Comparison of ENCODE assay signal across 8 cellular contexts in the genomic region with DNA sequence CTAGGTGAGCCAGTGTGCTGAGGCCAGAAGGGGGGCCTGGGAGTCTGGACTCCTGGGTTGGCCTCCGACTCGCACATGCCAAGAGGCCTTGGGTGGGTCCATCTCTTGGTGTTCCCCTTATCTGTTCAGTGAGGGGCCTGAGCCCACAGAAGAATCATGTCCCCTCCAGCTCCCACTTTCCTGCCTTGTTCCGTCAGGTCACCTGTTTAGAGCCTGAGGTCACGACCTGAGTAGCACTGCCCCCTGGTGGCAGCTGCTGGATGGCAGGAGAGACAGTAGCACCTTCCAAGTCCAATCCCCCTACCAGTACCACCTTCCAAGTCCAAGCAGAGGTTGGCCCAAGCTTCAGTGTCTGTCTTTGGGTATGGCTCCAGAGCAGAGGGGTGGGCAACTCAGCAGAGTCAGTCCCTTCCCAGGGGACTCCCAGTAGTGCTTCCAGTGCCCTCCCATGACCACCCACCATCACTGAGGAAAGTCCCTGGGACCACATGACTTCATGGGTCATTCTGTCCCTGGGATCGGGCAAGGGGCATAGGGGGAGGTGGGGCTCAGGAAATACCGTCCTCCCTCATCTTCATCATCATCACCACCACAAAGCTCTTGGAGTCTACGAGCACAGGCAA.
DNase-seq lines count a peak whose midpoint lies in the region; ATAC-seq and TF ChIP-seq lines count a peak whose summit lies in the region.

No MANE protein-coding gene starts in this region.

- H3K4me3 ChIP-seq in ovary = no peak overlapping the region

- no peak overlapping the region for H3K4me3 Mint-ChIP-seq in WTC11

- peak; percentile 78 for TF ChIP-seq CTCF in WTC11 (IDR thresholded peaks at IDR 0.05)
- no peak for TF ChIP-seq CTCF in ovary (IDR thresholded peaks at IDR 0.05)

- no peaks in the 10 kb centered on the region for H3K9me3 ChIP-seq in ovary

- ATAC-seq in GM18498 (IDR thresholded peaks at IDR 0.05; ENCODE audit: unreplicated experiment) (peak; percentile 78), HG02981 (IDR thresholded peaks at IDR 0.05; ENCODE audit: unreplicated experiment) (peak; percentile 60), WTC11 (peak; percentile 78), HG03045 (IDR thresholded peaks at IDR 0.05; ENCODE audit: unreplicated experiment) (no peak)

- no peaks in the 10 kb centered on the region for H3K27me3 ChIP-seq in ovary

- no peaks in the 10 kb centered on the region for H3K9me3 Mint-ChIP-seq in WTC11

- 85 to 98% (median 86%) methylated on average over 6 to 7 of the region's 7 CpGs for WGBS in ovary, 3 donors

- intact Hi-C loops in posterior vena cava (cut with DNase I) (loop anchor here in 1 of 2 donors (5.0 kb wide), 1 partner anchor 727 kb away; no protein-coding TSS in a partner anchor), ovary (cut with DNase I) (no loop called here)

- H3K27ac Mint-ChIP-seq in WTC11 = no peak overlapping the region

- CTCF ChIA-PET in WTC11 (lab: Charles Lee) = interaction anchor here (0.5 to 2.6 kb wide), 49 partner anchors 8 to 565 kb away, joined by 3 to 43 read pairs (median 4); a partner anchor contains a TSS

- no peak for TF ChIP-seq EP300 in ovary (IDR thresholded peaks at IDR 0.05)

- H3K27ac ChIP-seq in ovary = no peak overlapping the region

- H3K27me3 Mint-ChIP-seq in WTC11 (ENCODE audit: low read depth) = peaks cover 33% of the 10 kb centered on the region

- no peaks in the 10 kb centered on the region for H3K36me3 ChIP-seq in ovary

- no peak for TF ChIP-seq POLR2A in ovary (IDR thresholded peaks at IDR 0.05)

- H3K4me1 Mint-ChIP-seq in WTC11 = peaks cover 14% of the 10 kb centered on the region

- H3K36me3 Mint-ChIP-seq in WTC11 = no peaks in the 10 kb centered on the region

- POLR2A ChIA-PET in WTC11 (lab: Charles Lee) = interaction anchor here (0.9 kb wide), 1 partner anchor 30 kb away, joined by 3 read pairs; no protein-coding TSS in a partner anchor

- DNase-seq in WTC11 (ENCODE audit: low spot score) (peak; percentile 87), ecto neural progenitor cell (ENCODE audit: low spot score) (peak; percentile 72), posterior vena cava (ENCODE audit: low spot score) (peak; percentile 67), ovary (no peak), DMS153 treated with DMSO at 0.1 percent for 48 hours (lab: John Stamatoyannopoulos, UW; ENCODE audit: unreplicated experiment) (no peak)

- H3K4me1 ChIP-seq in ovary (ENCODE audit: insufficient read depth) = no peaks in the 10 kb centered on the region

TF ChIP-seq in WTC11, 78 proteins besides CTCF, POLR2A, EP300 and RAD21:
- TF ChIP-seq, protein P1, sequence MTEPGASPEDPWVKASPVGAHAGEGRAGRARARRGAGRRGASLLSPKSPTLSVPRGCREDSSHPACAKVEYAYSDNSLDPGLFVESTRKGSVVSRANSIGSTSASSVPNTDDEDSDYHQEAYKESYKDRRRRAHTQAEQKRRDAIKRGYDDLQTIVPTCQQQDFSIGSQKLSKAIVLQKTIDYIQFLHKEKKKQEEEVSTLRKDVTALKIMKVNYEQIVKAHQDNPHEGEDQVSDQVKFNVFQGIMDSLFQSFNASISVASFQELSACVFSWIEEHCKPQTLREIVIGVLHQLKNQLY (CRISPR knock-in tag; IDR thresholded peaks at IDR 0.05) = 0 out of 2 replicates have a peak, but pooled peaks have one; percentile 26
- TF ChIP-seq, protein P2, sequence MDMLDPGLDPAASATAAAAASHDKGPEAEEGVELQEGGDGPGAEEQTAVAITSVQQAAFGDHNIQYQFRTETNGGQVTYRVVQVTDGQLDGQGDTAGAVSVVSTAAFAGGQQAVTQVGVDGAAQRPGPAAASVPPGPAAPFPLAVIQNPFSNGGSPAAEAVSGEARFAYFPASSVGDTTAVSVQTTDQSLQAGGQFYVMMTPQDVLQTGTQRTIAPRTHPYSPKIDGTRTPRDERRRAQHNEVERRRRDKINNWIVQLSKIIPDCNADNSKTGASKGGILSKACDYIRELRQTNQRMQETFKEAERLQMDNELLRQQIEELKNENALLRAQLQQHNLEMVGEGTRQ (CRISPR knock-in tag; IDR thresholded peaks at IDR 0.05) = peak; percentile 40
- no peak for TF ChIP-seq TEAD4 (CRISPR knock-in tag; IDR thresholded peaks at IDR 0.05)
- TF ChIP-seq FOXP1 (CRISPR knock-in tag; IDR thresholded peaks at IDR 0.05; ENCODE audit: borderline replicate concordance) = 0 out of 2 replicates have a peak, but pooled peaks have one; percentile 11

Comparison
In these comparisons a context has a peak if more than half of its experiments do, and no peak if none do; other contexts are left out.
1. DNase-seq: peak in WTC11 (single experiment), ecto neural progenitor cell (single experiment) and posterior vena cava (single experiment); none in ovary (0 of 5) and DMS153 treated with DMSO at 0.1 percent for 48 hours (single experiment).